ENCODE assay signal across 19 cellular contexts in the genomic region with DNA sequence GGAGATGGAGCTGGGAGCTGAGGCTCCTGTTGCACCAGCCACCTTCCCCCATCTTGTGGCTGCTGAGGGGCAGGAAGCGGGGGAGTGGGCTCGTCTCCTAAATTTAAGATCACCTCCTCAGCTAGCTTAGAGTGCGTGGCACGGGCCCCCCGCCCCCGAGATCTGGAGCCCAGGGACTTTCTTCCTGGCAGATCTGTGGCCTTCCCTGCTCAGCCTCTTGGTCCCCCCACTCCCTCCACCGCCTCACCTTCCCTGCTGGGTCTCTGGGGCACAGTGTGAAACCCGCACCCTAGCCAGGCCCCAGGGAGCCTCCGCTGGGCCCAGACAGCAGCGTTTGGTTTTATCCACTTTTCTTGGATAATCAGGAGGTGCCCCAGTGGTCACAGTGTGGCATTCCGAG.
"Had no signal": no experiment of that assay in that cellular context is flagged by ENCODE, and none has a peak within 500 bp of the region (broad histone marks: within the 10 kb centered on the region; RNA-seq: fewer than 3 reads in every experiment).

No MANE protein-coding gene starts in this region.

- H3K27me3 ChIP-seq: MG63, SJCRH30 had no signal

- ATAC-seq: Right ventricle myocardium inferior, SK-N-SH treated with all-trans-retinoic acid at 6 μM for 48 hours had no signal

- H3K4me3 ChIP-seq: MG63, SJCRH30 had no signal

- H3K9me3 ChIP-seq: MG63, SJCRH30 had no signal

- H3K27ac ChIP-seq: SJCRH30 had no signal

- H3K4me1 ChIP-seq: SJCRH30 had no signal

- DNase-seq: Karpas-422, KG1, MG63, NCI-H1092, NCI-H1105 treated with DMSO at 0.1 percent for 48 hours, NCI-H1417 treated with DMSO at 0.1 percent for 48 hours, NCI-H146, NCI-H1694 treated with DMSO at 0.1 percent for 48 hours, NCI-H1930, NCI-H2081, NCI-H2107, NCI-H2227 treated with DMSO at 0.1 percent for 48 hours, NCI-H524, NCI-H526 treated with DMSO at 0.1 percent for 48 hours, NCI-H774, SHP77 treated with DMSO at 0.1 percent for 48 hours had no signal
